ENCODE assay signal across 2 cellular contexts in genomic region chr19:5631511-5632240, GRCh38.
TF ChIP-seq lines count a peak whose summit lies in the region.

No MANE protein-coding gene starts in this region.

TF ChIP-seq in GM23338, 12 proteins besides CTCF, POLR2A, EP300 and RAD21:
- TF ChIP-seq, protein P1, sequence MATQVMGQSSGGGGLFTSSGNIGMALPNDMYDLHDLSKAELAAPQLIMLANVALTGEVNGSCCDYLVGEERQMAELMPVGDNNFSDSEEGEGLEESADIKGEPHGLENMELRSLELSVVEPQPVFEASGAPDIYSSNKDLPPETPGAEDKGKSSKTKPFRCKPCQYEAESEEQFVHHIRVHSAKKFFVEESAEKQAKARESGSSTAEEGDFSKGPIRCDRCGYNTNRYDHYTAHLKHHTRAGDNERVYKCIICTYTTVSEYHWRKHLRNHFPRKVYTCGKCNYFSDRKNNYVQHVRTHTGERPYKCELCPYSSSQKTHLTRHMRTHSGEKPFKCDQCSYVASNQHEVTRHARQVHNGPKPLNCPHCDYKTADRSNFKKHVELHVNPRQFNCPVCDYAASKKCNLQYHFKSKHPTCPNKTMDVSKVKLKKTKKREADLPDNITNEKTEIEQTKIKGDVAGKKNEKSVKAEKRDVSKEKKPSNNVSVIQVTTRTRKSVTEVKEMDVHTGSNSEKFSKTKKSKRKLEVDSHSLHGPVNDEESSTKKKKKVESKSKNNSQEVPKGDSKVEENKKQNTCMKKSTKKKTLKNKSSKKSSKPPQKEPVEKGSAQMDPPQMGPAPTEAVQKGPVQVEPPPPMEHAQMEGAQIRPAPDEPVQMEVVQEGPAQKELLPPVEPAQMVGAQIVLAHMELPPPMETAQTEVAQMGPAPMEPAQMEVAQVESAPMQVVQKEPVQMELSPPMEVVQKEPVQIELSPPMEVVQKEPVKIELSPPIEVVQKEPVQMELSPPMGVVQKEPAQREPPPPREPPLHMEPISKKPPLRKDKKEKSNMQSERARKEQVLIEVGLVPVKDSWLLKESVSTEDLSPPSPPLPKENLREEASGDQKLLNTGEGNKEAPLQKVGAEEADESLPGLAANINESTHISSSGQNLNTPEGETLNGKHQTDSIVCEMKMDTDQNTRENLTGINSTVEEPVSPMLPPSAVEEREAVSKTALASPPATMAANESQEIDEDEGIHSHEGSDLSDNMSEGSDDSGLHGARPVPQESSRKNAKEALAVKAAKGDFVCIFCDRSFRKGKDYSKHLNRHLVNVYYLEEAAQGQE (IDR thresholded peaks at IDR 0.05; ENCODE audit: unreplicated experiment) = no peak
- TF ChIP-seq POLR2AphosphoS5 (IDR thresholded peaks at IDR 0.05; ENCODE audit: low read depth) (no peak), NANOG (IDR thresholded peaks at IDR 0.05; ENCODE audit: borderline replicate concordance) (no peak), EZH2phosphoT487 (IDR thresholded peaks at IDR 0.05; ENCODE audit: unreplicated experiment) (no peak), ZNF331 (CRISPR knock-in tag; IDR thresholded peaks at IDR 0.05; ENCODE audit: low read depth) (no peak), STAT1 (IDR thresholded peaks at IDR 0.05; ENCODE audit: unreplicated experiment) (no peak), EZH2 (IDR thresholded peaks at IDR 0.05; ENCODE audit: low read depth, unreplicated experiment) (no peak), ZNF114 (CRISPR knock-in tag; IDR thresholded peaks at IDR 0.05) (no peak), ZNF462 (CRISPR knock-in tag; IDR thresholded peaks at IDR 0.05) (no peak), JUNB (IDR thresholded peaks at IDR 0.05; ENCODE audit: unreplicated experiment) (no peak)
- TF ChIP-seq, protein P2, sequence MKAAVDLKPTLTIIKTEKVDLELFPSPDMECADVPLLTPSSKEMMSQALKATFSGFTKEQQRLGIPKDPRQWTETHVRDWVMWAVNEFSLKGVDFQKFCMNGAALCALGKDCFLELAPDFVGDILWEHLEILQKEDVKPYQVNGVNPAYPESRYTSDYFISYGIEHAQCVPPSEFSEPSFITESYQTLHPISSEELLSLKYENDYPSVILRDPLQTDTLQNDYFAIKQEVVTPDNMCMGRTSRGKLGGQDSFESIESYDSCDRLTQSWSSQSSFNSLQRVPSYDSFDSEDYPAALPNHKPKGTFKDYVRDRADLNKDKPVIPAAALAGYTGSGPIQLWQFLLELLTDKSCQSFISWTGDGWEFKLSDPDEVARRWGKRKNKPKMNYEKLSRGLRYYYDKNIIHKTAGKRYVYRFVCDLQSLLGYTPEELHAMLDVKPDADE (IDR thresholded peaks at IDR 0.05) = no peak

TF ChIP-seq in GM12878, 131 proteins besides CTCF, POLR2A, EP300 and RAD21:
- TF ChIP-seq KLF5 (IDR thresholded peaks at IDR 0.05; ENCODE audit: partially characterized antibody) (no peak), EGR1 (IDR thresholded peaks at IDR 0.05; ENCODE audit: borderline replicate concordance in 1 of 2, low read depth in 2 of 2, low read length in 2 of 2) (no peak), NFYA (IDR thresholded peaks at IDR 0.05; ENCODE audit: borderline replicate concordance, low read depth, low read length) (no peak), POLR2AphosphoS2 (IDR thresholded peaks at IDR 0.05; ENCODE audit: low read depth, low read length) (no peak), TBL1XR1 (IDR thresholded peaks at IDR 0.05; ENCODE audit: low read depth, low read length) (no peak), YY1 (IDR thresholded peaks at IDR 0.05; ENCODE audit: low read depth, low read length) (no peak), ZBTB4 (CRISPR knock-in tag; IDR thresholded peaks at IDR 0.05) (no peak), DPF2 (IDR thresholded peaks at IDR 0.05) (no peak), SIN3A (IDR thresholded peaks at IDR 0.05; ENCODE audit: low read depth, low read length) (no peak), HDGF (IDR thresholded peaks at IDR 0.05) (no peak), RELA (IDR thresholded peaks at IDR 0.05; ENCODE audit: borderline replicate concordance, partially characterized antibody) (no peak)
